ENCODE assay signal across 15 cellular contexts in genomic region chrX:84487365-84488353, GRCh38. TPM values are rescaled to one million over a fixed set of nuclear protein-coding genes. Genes with fewer than 3 reads are reported as not detected.
DNase-seq lines count a peak whose midpoint lies in the region; ATAC-seq, FAIRE-seq and TF ChIP-seq lines count a peak whose summit lies in the region.
"Had no signal": no experiment of that assay in that cellular context is flagged by ENCODE, and none has a peak within 500 bp of the region (broad histone marks: within the 10 kb centered on the region; RNA-seq: fewer than 3 reads in every experiment).

No MANE protein-coding gene starts in this region.

- ATAC-seq in GM18868 (IDR thresholded peaks at IDR 0.05; ENCODE audit: unreplicated experiment) = peak; percentile 100
- peak; percentile 100 for ATAC-seq in GM21528 (IDR thresholded peaks at IDR 0.05; ENCODE audit: low FRiP score, unreplicated experiment)
- peak; percentile 100 for ATAC-seq in HG03135 (IDR thresholded peaks at IDR 0.05; ENCODE audit: unreplicated experiment)
- ATAC-seq in GM12878 = peak; percentile 100

- TF ChIP-seq EP300 in GM12878 (IDR thresholded peaks at IDR 0.05; ENCODE audit: borderline replicate concordance in 1 of 2, control insufficient read depth in 1 of 2, low read depth in 2 of 2, low read length in 2 of 2) = peak in 1 of 2 experiments; percentile 84; a peak in 2 of 4 replicates

- H3K4me1 ChIP-seq in GM12878 (ENCODE audit: control insufficient read depth, insufficient read depth, low read length) (no peaks in the 10 kb centered on the region; the same call in 1 of the 2 replicates), colonic mucosa (no peaks in the 10 kb centered on the region)
- H3K4me1 ChIP-seq: left ventricle myocardium inferior, parathyroid adenoma had no signal

- H3K36me3 ChIP-seq in GM12878 (ENCODE audit: control insufficient read depth in 2 of 2, insufficient read depth in 2 of 2, low read length in 1 of 2) (no peaks in the 10 kb centered on the region), colonic mucosa (no peaks in the 10 kb centered on the region), MG63 (no peaks in the 10 kb centered on the region)
- H3K36me3 ChIP-seq: left ventricle myocardium inferior had no signal

- H3K9me3 ChIP-seq in GM12878 (replicated peaks; ENCODE audit: control insufficient read depth, insufficient read depth, low read length) = no peaks in the 10 kb centered on the region; the same call in 2 of the 3 replicates
- no peaks in the 10 kb centered on the region for H3K9me3 ChIP-seq in colonic mucosa
- H3K9me3 ChIP-seq in MG63 = no peaks in the 10 kb centered on the region

- TF ChIP-seq CTCF in GM12878 (IDR thresholded peaks at IDR 0.05 in 2 of 3, conservative IDR thresholded peaks at IDR 0.05 in 1 of 3; ENCODE audit: control insufficient read depth in 2 of 3, extremely low read depth in 1 of 3, insufficient read depth in 1 of 3, low read depth in 3 of 3, low read length in 3 of 3) = no peak
- TF ChIP-seq CTCF in colonic mucosa (IDR thresholded peaks at IDR 0.05) = no peak

- no peak overlapping the region for H2AFZ ChIP-seq in GM12878 (ENCODE audit: control insufficient read depth, low read depth, low read length)
- H2AFZ ChIP-seq: parathyroid adenoma had no signal

- no peak for TF ChIP-seq RAD21 in GM12878 (IDR thresholded peaks at IDR 0.05; ENCODE audit: insufficient read depth, low read depth, low read length)

- peak overlapping the region; percentile 50 for H3K4me2 ChIP-seq in GM12878 (ENCODE audit: control insufficient read depth, insufficient read depth)

- TF ChIP-seq POLR2A in GM12878 (IDR thresholded peaks at IDR 0.05; ENCODE audit: low read depth, low read length) = no peak

- RAD21 ChIA-PET in GM12878 (lab: Charles Lee; ENCODE audit: unreplicated experiment) = no interaction called here

- peak; percentile 19 for DNase-seq in GM12878 (ENCODE audit: low read depth, low spot score)
- no peak for DNase-seq in colonic mucosa
- DNase-seq in amygdala (lab: John Stamatoyannopoulos, UW) = no peak
- DNase-seq in MG63 = no peak
- no peak for DNase-seq in HT-29 (ENCODE audit: low spot score)
- DNase-seq: activated CD4-positive, alpha-beta T cell treated with anti-CD3 and anti-CD28 coated beads, Interleukin-2, amount 50 U/mL, for 48 hours; DMS79 treated with DMSO at 0.1 percent for 48 hours; left ventricle myocardium inferior; NCI-H187 had no signal

- H4K20me1 ChIP-seq in GM12878 (ENCODE audit: control insufficient read depth, insufficient read depth) = no peaks in the 10 kb centered on the region

- in situ Hi-C loops in GM12878 (cut with MboI) = no loop called here

- peak; percentile 80 for FAIRE-seq in GM12878 (lab: Jason Lieb, UNC)

- BruUV-seq in GM12878 (replicated peaks; lab: Mats Ljungman, UMichigan) = no TSS peak

- H3K27ac ChIP-seq in GM12878 (ENCODE audit: control insufficient read depth, insufficient read depth) (peak overlapping the region; percentile 33; the same call in 1 of the 2 replicates), colonic mucosa (no peak overlapping the region)
- H3K27ac ChIP-seq: epithelial cell of prostate, HL-60, left ventricle myocardium inferior, parathyroid adenoma had no signal

- no peak overlapping the region for H3K9ac ChIP-seq in GM12878 (ENCODE audit: control insufficient read depth, insufficient read depth, low read length)
- no peak overlapping the region for H3K9ac ChIP-seq in colonic mucosa (ENCODE audit: low read depth in 2 of 2, low read length in 2 of 2)
- H3K9ac ChIP-seq: parathyroid adenoma had no signal

- POLR2A ChIA-PET in GM12878 (lab: Charles Lee) = interaction anchor here (0.6 kb wide), 1 partner anchor 596 kb away, joined by 4 read pairs; no protein-coding TSS in a partner anchor

- H3K27me3 ChIP-seq in GM12878 (replicated peaks in 1 of 2; ENCODE audit: control insufficient read depth in 2 of 2, insufficient read depth in 2 of 2, low read length in 1 of 2) (no peaks in the 10 kb centered on the region), colonic mucosa (no peaks in the 10 kb centered on the region), MG63 (no peaks in the 10 kb centered on the region)

- WGBS in GM12878 (ENCODE audit: insufficient coverage, insufficient replicate concordance, low lambda C conversion rate, missing lambda C conversion rate) = 18% methylated on average over 3 of the region's 3 CpGs

- H3K4me3 ChIP-seq in GM12878 (no peak overlapping the region), colonic mucosa (no peak overlapping the region), MG63 (no peak overlapping the region)
- H3K4me3 ChIP-seq: left ventricle myocardium inferior had no signal

- SMC1A ChIA-PET in GM12878 (lab: Charles Lee; ENCODE audit: uncharacterized antibody, unreplicated experiment) = interaction anchor here (1.2 to 1.8 kb wide), 4 partner anchors 9 to 13 kb away, joined by 3 to 11 read pairs (median 4); no protein-coding TSS in a partner anchor

- H3K79me2 ChIP-seq in GM12878 (ENCODE audit: control insufficient read depth, insufficient read depth, low read length) = no peaks in the 10 kb centered on the region
- H3K79me2 ChIP-seq: parathyroid adenoma had no signal

- CTCF ChIA-PET in GM12878 (lab: Yijun Ruan, JAX) = interaction anchor here (1.2 to 1.4 kb wide), 3 partner anchors 10 to 242 kb away, joined by 3 read pairs; no protein-coding TSS in a partner anchor

- intact Hi-C loops in GM12878 (cut with micrococcal nuclease; ENCODE audit: unreplicated experiment) (no loop called here), colonic mucosa (cut with DNase I) (no loop called here)

TF ChIP-seq in GM12878, 131 proteins besides CTCF, POLR2A, EP300 and RAD21 (continues in another document):
- TF ChIP-seq SRF (IDR thresholded peaks at IDR 0.05; ENCODE audit: low read depth in 2 of 2, low read length in 2 of 2) (no peak), IKZF2 (IDR thresholded peaks at IDR 0.05) (peak; percentile 84 to 88), CREB1 (IDR thresholded peaks at IDR 0.05; ENCODE audit: low read depth) (peak; percentile 5; the same call in 1 of the 2 replicates), MTA2 (IDR thresholded peaks at IDR 0.05; ENCODE audit: low read depth) (peak; percentile 45; the same call in 1 of the 2 replicates), FOS (IDR thresholded peaks at IDR 0.05; ENCODE audit: borderline replicate concordance, extremely low read depth, insufficient read length) (no peak), JUNB (IDR thresholded peaks at IDR 0.05) (peak; percentile 63)
- TF ChIP-seq, protein P1, sequence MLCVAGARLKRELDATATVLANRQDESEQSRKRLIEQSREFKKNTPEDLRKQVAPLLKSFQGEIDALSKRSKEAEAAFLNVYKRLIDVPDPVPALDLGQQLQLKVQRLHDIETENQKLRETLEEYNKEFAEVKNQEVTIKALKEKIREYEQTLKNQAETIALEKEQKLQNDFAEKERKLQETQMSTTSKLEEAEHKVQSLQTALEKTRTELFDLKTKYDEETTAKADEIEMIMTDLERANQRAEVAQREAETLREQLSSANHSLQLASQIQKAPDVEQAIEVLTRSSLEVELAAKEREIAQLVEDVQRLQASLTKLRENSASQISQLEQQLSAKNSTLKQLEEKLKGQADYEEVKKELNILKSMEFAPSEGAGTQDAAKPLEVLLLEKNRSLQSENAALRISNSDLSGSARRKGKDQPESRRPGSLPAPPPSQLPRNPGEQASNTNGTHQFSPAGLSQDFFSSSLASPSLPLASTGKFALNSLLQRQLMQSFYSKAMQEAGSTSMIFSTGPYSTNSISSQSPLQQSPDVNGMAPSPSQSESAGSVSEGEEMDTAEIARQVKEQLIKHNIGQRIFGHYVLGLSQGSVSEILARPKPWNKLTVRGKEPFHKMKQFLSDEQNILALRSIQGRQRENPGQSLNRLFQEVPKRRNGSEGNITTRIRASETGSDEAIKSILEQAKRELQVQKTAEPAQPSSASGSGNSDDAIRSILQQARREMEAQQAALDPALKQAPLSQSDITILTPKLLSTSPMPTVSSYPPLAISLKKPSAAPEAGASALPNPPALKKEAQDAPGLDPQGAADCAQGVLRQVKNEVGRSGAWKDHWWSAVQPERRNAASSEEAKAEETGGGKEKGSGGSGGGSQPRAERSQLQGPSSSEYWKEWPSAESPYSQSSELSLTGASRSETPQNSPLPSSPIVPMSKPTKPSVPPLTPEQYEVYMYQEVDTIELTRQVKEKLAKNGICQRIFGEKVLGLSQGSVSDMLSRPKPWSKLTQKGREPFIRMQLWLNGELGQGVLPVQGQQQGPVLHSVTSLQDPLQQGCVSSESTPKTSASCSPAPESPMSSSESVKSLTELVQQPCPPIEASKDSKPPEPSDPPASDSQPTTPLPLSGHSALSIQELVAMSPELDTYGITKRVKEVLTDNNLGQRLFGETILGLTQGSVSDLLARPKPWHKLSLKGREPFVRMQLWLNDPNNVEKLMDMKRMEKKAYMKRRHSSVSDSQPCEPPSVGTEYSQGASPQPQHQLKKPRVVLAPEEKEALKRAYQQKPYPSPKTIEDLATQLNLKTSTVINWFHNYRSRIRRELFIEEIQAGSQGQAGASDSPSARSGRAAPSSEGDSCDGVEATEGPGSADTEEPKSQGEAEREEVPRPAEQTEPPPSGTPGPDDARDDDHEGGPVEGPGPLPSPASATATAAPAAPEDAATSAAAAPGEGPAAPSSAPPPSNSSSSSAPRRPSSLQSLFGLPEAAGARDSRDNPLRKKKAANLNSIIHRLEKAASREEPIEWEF (IDR thresholded peaks at IDR 0.05; ENCODE audit: insufficient replicate concordance, low read depth, low read length) = no peak

RNA-seq across cellular contexts. Expression of gene HDX, which starts 14.6 kb away (rescaled TPM):
- not detected in 2 replicates for total RNA-seq in GM12878 (2013; cell fraction: nucleolus; rRNA removed)
- total RNA-seq in GM12878 (2014; rRNA removed) = 4.9 TPM in 2 replicates
- 8.5 and 8.6 TPM in 2 replicates for total RNA-seq in GM12878 (2014; rRNA removed; fragmentation: Illumina TruSeq; extraction: Trizol)
- 3.6 and 5.1 TPM in 2 replicates for total RNA-seq in GM12878 (2021)
- 2.0 TPM for polyA plus RNA-seq in GM12878 (2011; ENCODE audit: low read depth)
- not detected in 2 replicates for polyA plus RNA-seq in GM12878 (2011; rRNA removed)
- not detected in 2 replicates for polyA plus RNA-seq in GM12878 (2011; cell fraction: cytosol; rRNA removed)
- 0.07 TPM in 1 of 2 replicates, not detected in the other for polyA plus RNA-seq in GM12878 (2011; cell fraction: nucleus; rRNA removed)
- 1.7 and 2.1 TPM in 2 replicates for polyA plus RNA-seq in GM12878 (2012)
- 6.0 and 6.3 TPM in 2 replicates for polyA plus RNA-seq in GM12878 (2014; fragmentation: Illumina TruSeq; extraction: Trizol)
- 1 to 10 TPM; 5.5 to 7.9 TPM for polyA plus RNA-seq in GM12878 (2014; fragmentation: Nextera tagmentation; extraction: Ambion mirVana)
- polyA plus RNA-seq in GM12878 (2014; rRNA removed) = 1.7 and 2.9 TPM in 2 replicates
- 1 to 10 TPM; 7.6 to 7.7 TPM for polyA plus RNA-seq in GM12878 (2016; fragmentation: Nextera tagmentation; extraction: Ambion mirVana)
- polyA minus RNA-seq in GM12878 (2011; rRNA and poly(A)+ RNA removed) = not detected in 2 replicates
- not detected in 2 replicates for polyA minus RNA-seq in GM12878 (2011; cell fraction: cytosol; rRNA and poly(A)+ RNA removed)
- under 0.01 TPM in 1 of 2 replicates, not detected in the other for polyA minus RNA-seq in GM12878 (2011; cell fraction: nucleus; rRNA and poly(A)+ RNA removed)
- 1 to 10 TPM; 2.3 to 2.7 TPM for total RNA-seq in colonic mucosa
- total RNA-seq in MG63 (2014; rRNA removed; shearing (Covaris generic); ENCODE audit: low replicate concordance) = 0.10 and 0.86 TPM in 2 replicates
- total RNA-seq in HT-29 (2014; rRNA removed; shearing (Covaris generic)) = not detected in 2 replicates
